In the genomic region with DNA sequence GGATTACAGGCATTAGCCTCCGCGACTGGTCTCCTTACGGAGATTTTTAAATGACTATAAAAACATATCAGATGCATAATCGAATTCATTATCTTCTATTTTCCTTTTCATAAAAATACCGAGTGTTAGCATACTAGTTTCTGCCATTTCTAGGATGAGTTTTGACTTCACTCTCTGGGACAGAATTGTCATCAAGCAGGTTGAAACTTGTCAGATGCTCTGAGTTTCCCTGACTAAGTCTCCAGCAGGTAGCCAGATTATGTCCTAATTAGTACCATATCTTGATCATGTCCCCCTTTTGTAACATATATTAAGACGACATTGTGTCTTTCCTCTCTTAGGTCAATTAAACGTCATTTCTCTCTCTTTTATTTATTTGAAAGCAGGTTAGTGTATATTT, we compare ENCODE assay signal across 26 cellular contexts.
"Had no signal": no experiment of that assay in that cellular context is flagged by ENCODE, and none has a peak within 500 bp of the region (broad histone marks: within the 10 kb centered on the region; RNA-seq: fewer than 3 reads in every experiment).

No MANE protein-coding gene starts in this region.

- H3K4me3 ChIP-seq: neural progenitor cell, ovary, psoas muscle, right lobe of liver, sigmoid colon, stomach, thoracic aorta, thyroid gland, tibial nerve, upper lobe of left lung, vagina had no signal

- H3K36me3 ChIP-seq: neural progenitor cell, ovary, right lobe of liver, sigmoid colon, stomach, thoracic aorta, thyroid gland, tibial nerve, upper lobe of left lung, vagina had no signal

- H3K4me1 ChIP-seq: neural progenitor cell, parathyroid adenoma, psoas muscle, right lobe of liver, sigmoid colon, stomach, thyroid gland, tibial nerve, upper lobe of left lung, vagina had no signal

- ATAC-seq: psoas muscle; right lobe of liver; stimulated activated effector memory CD8-positive, alpha-beta T cell treated with anti-CD3 and anti-CD28 coated beads, Interleukin-12 subunit alpha, Interleukin-12 subunit beta, amount 100 ng/mL, for 72 hours; stimulated activated naive B cell treated with anti-CD40 and anti-IgM and Interleukin-4, amounts not matched to agents 10 μg/mL and 1 μg/mL and 100 μg/mL, for 72 hours had no signal

- H3K4me2 ChIP-seq: neural progenitor cell had no signal

- DNase-seq: occipital lobe; ovary; posterior cingulate gyrus; psoas muscle; right cardiac atrium; right lobe of liver; sigmoid colon; small intestine; stimulated activated CD4-positive, alpha-beta T cell treated with anti-CD3 and anti-CD28 coated beads, Interleukin-15, amount 100 ng/mL, for 24 hours; stimulated activated CD4-positive, alpha-beta T cell treated with anti-CD3 and anti-CD28 coated beads, Interleukin-2, amount 100 ng/mL, for 24 hours; stimulated activated CD4-positive, alpha-beta T cell treated with anti-CD3 and anti-CD28 coated beads, Interleukin-2, amount 100 ng/mL, for 48 hours; stimulated activated CD4-positive, alpha-beta T cell treated with anti-CD3 and anti-CD28 coated beads, Interleukin-4, amount 100 ng/mL, for 24 hours; stimulated activated naive B cell treated with anti-CD40 and anti-IgM and Interleukin-4, amounts not matched to agents 10 μg/mL and 1 μg/mL and 100 μg/mL, for 72 hours; stimulated activated naive CD4-positive, alpha-beta T cell treated with Interleukin-2 at 50 U/mL for 16 hours; stomach; thyroid gland; upper lobe of left lung had no signal

- H3K4me3 Mint-ChIP-seq: nephron; neural progenitor cell; stimulated activated effector memory CD8-positive, alpha-beta T cell treated with anti-CD3 and anti-CD28 coated beads, Interleukin-12 subunit alpha, Interleukin-12 subunit beta, amount 100 ng/mL, for 72 hours; stimulated activated naive B cell treated with anti-CD40 and anti-IgM and Interleukin-4, amounts not matched to agents 10 μg/mL and 1 μg/mL and 100 μg/mL, for 72 hours; stimulated activated naive CD8-positive, alpha-beta T cell treated with anti-CD3 and anti-CD28 coated beads, Interleukin-15, Interleukin-2, amounts not matched to agents 100 ng/mL and 50 ng/mL, for 24 hours had no signal

- H3K27me3 Mint-ChIP-seq: progenitor cell of endocrine pancreas had no signal

- H3K27ac ChIP-seq: neural progenitor cell, ovary, parathyroid adenoma, psoas muscle, right lobe of liver, sigmoid colon, stomach, thoracic aorta, thyroid gland, tibial nerve, upper lobe of left lung, vagina had no signal

- H3K9me3 Mint-ChIP-seq: nephron; neural progenitor cell; stimulated activated naive B cell treated with anti-CD40 and anti-IgM and Interleukin-4, amounts not matched to agents 10 μg/mL and 1 μg/mL and 100 μg/mL, for 72 hours; stimulated activated naive CD8-positive, alpha-beta T cell treated with anti-CD3 and anti-CD28 coated beads, Interleukin-15, Interleukin-2, amounts not matched to agents 100 ng/mL and 50 ng/mL, for 24 hours had no signal

- H3K27me3 ChIP-seq: neural progenitor cell, ovary, right lobe of liver, sigmoid colon, stomach, thyroid gland, tibial nerve, upper lobe of left lung, vagina had no signal

- H3K79me2 ChIP-seq: parathyroid adenoma had no signal

- H3K9me3 ChIP-seq: ovary, psoas muscle, right lobe of liver, sigmoid colon, stomach, thoracic aorta, thyroid gland, tibial nerve, upper lobe of left lung, vagina had no signal

- H3K36me3 Mint-ChIP-seq: neural progenitor cell; stimulated activated effector memory CD8-positive, alpha-beta T cell treated with anti-CD3 and anti-CD28 coated beads, Interleukin-12 subunit alpha, Interleukin-12 subunit beta, amount 100 ng/mL, for 72 hours; stimulated activated naive B cell treated with anti-CD40 and anti-IgM and Interleukin-4, amounts not matched to agents 10 μg/mL and 1 μg/mL and 100 μg/mL, for 72 hours had no signal

- H3K4me1 Mint-ChIP-seq: nephron; neural progenitor cell; stimulated activated effector memory CD8-positive, alpha-beta T cell treated with anti-CD3 and anti-CD28 coated beads, Interleukin-12 subunit alpha, Interleukin-12 subunit beta, amount 100 ng/mL, for 72 hours; stimulated activated naive B cell treated with anti-CD40 and anti-IgM and Interleukin-4, amounts not matched to agents 10 μg/mL and 1 μg/mL and 100 μg/mL, for 72 hours had no signal

- H2AFZ ChIP-seq: neural progenitor cell, parathyroid adenoma had no signal

- H3K27ac Mint-ChIP-seq: nephron; neural progenitor cell; progenitor cell of endocrine pancreas; stimulated activated effector memory CD8-positive, alpha-beta T cell treated with anti-CD3 and anti-CD28 coated beads, Interleukin-12 subunit alpha, Interleukin-12 subunit beta, amount 100 ng/mL, for 72 hours; stimulated activated naive B cell treated with anti-CD40 and anti-IgM and Interleukin-4, amounts not matched to agents 10 μg/mL and 1 μg/mL and 100 μg/mL, for 72 hours; stimulated activated naive CD8-positive, alpha-beta T cell treated with anti-CD3 and anti-CD28 coated beads, Interleukin-15, Interleukin-2, amounts not matched to agents 100 ng/mL and 50 ng/mL, for 24 hours had no signal

- H3K9ac ChIP-seq: neural progenitor cell, parathyroid adenoma had no signal
